26 cellular contexts compared by ENCODE assay signal in the genomic region with DNA sequence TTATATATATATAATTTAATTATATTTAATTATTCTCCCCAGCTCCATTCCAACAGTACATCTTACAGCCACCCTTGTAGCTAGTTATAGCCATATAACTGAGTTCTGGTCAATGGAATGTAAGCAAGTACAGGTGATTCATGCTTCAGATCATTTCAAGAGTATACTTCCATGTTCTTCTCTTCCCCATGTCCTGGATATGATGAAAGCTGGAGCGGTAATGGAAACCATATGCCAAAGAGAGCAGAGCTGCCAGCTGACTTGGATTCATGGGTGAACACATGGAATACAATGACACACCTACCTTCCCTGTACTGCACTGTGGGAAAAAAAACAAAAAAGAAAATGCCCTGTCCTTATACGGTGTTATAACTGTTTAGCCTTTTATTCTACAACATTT. TPM values are rescaled to one million over a fixed set of nuclear protein-coding genes. Genes with fewer than 3 reads are reported as not detected.
A peak's percentile ranks its signal among the peaks of the same experiment; 100 is the strongest.
DNase-seq lines count a peak whose midpoint lies in the region; ATAC-seq and TF ChIP-seq lines count a peak whose summit lies in the region.
"Had no signal": no experiment of that assay in that cellular context is flagged by ENCODE, and none has a peak within 500 bp of the region (broad histone marks: within the 10 kb centered on the region; RNA-seq: fewer than 3 reads in every experiment).

No MANE protein-coding gene starts in this region.

- no TSS peak for BruUV-seq in IMR-90 (replicated peaks; lab: Mats Ljungman, UMichigan)

- H3K14ac ChIP-seq in IMR-90 (replicated peaks; ENCODE audit: low read depth, low read length): no peak overlapping the region

- H4K8ac ChIP-seq in IMR-90 (ENCODE audit: low read depth in 2 of 2, low read length in 2 of 2): peak overlapping the region in 1 of 2 experiments; percentile 60; a peak in 2 of 4 replicates

- H4K20me1 ChIP-seq in IMR-90 (ENCODE audit: insufficient read depth, low read length): no peaks in the 10 kb centered on the region
- H4K20me1 ChIP-seq: BLaER1 had no signal

- no peak overlapping the region for H3K4me3 ChIP-seq in IMR-90 (ENCODE audit: insufficient read depth, low read depth, low read length)
- H3K4me3 ChIP-seq: BLaER1, coronary artery, left ventricle myocardium inferior, SJSA1, thoracic aorta, vagina had no signal

- H3K4me1 Mint-ChIP-seq in activated naive CD8-positive, alpha-beta T cell treated with anti-CD3 and anti-CD28 coated beads, Interleukin-2, amount 10 ng/mL, durations not matched to agents 7 days and 5 days: no peaks in the 10 kb centered on the region
- no peaks in the 10 kb centered on the region for H3K4me1 Mint-ChIP-seq in activated naive CD8-positive, alpha-beta T cell treated with anti-CD3 and anti-CD28 coated beads, Interleukin-2, amount 50 U/mL, for 24 hours

- no peaks in the 10 kb centered on the region for H3K27me3 ChIP-seq in IMR-90 (ENCODE audit: control insufficient read depth, insufficient read depth, low read length)
- H3K27me3 ChIP-seq: BLaER1, SJSA1, vagina had no signal

- no peak for TF ChIP-seq RAD21 in IMR-90 (IDR thresholded peaks at IDR 0.05; ENCODE audit: low read length)

- TF ChIP-seq POLR2A in IMR-90 (IDR thresholded peaks at IDR 0.05; ENCODE audit: low read depth, low read length): no peak

- no peaks in the 10 kb centered on the region for H3K9me1 ChIP-seq in IMR-90 (ENCODE audit: insufficient read depth, low read length)

- no peak overlapping the region for H3K9ac ChIP-seq in IMR-90 (ENCODE audit: low read depth, low read length)
- H3K9ac ChIP-seq: BLaER1 had no signal

- dilution Hi-C loops in IMR-90 (cut with HindIII; ENCODE audit: low sequenced_read_pairs, unreplicated experiment): no loop called here

- H3K36me3 Mint-ChIP-seq in activated naive CD8-positive, alpha-beta T cell treated with anti-CD3 and anti-CD28 coated beads, Interleukin-2, amount 10 ng/mL, durations not matched to agents 7 days and 5 days: peaks cover 14% of the 10 kb centered on the region
- peaks cover 32% of the 10 kb centered on the region for H3K36me3 Mint-ChIP-seq in activated naive CD8-positive, alpha-beta T cell treated with anti-CD3 and anti-CD28 coated beads, Interleukin-2, amount 50 U/mL, for 24 hours (ENCODE audit: low read depth)

- no peak overlapping the region for H4K5ac ChIP-seq in IMR-90 (ENCODE audit: low read depth, low read length)

- H3K9me3 ChIP-seq in IMR-90 (ENCODE audit: control insufficient read depth, insufficient read depth, low read length): peaks cover 2% of the 10 kb centered on the region; the same call in 1 of the 2 replicates
- H3K9me3 ChIP-seq: BLaER1, left ventricle myocardium inferior, SJSA1, thoracic aorta, vagina had no signal

- peaks cover 2% of the 10 kb centered on the region; the same call in 1 of the 2 replicates for H3K4me1 ChIP-seq in IMR-90 (ENCODE audit: control insufficient read depth, insufficient read depth, low read length)
- H3K4me1 ChIP-seq: BLaER1, SJSA1, vagina had no signal

- H2BK20ac ChIP-seq in IMR-90 (ENCODE audit: low read depth, low read length): peak overlapping the region; percentile 45; the same call in 1 of the 2 replicates

- no peak for TF ChIP-seq CTCF in IMR-90 (conservative IDR thresholded peaks at IDR 0.05; ENCODE audit: low read depth, low read length)

- POLR2A ChIA-PET in activated naive CD8-positive, alpha-beta T cell treated with anti-CD3 and anti-CD28 coated beads, Interleukin-2, amount 10 ng/mL, durations not matched to agents 7 days and 5 days (lab: Charles Lee): no interaction called here
- POLR2A ChIA-PET in IMR-90 (lab: Charles Lee; ENCODE audit: unreplicated experiment): interaction anchor here (0.9 kb wide), 1 partner anchor 11 kb away, joined by 5 read pairs; no protein-coding TSS in a partner anchor

- ATAC-seq in activated naive CD8-positive, alpha-beta T cell treated with anti-CD3 and anti-CD28 coated beads, Interleukin-2, amount 10 ng/mL, durations not matched to agents 7 days and 5 days (ENCODE audit: low read depth): no peak
- ATAC-seq in activated naive CD8-positive, alpha-beta T cell treated with anti-CD3 and anti-CD28 coated beads, Interleukin-2, amount 50 U/mL, for 24 hours: no peak
- peak; percentile 62 for ATAC-seq in IMR-90 (ENCODE audit: low read depth)
- ATAC-seq in HG03135 (IDR thresholded peaks at IDR 0.05; ENCODE audit: unreplicated experiment): no peak
- ATAC-seq: effector memory CD8-positive, alpha-beta T cell; sciatic nerve had no signal

- H3K27ac Mint-ChIP-seq in activated naive CD8-positive, alpha-beta T cell treated with anti-CD3 and anti-CD28 coated beads, Interleukin-2, amount 10 ng/mL, durations not matched to agents 7 days and 5 days: peak overlapping the region; percentile 37
- H3K27ac Mint-ChIP-seq in activated naive CD8-positive, alpha-beta T cell treated with anti-CD3 and anti-CD28 coated beads, Interleukin-2, amount 50 U/mL, for 24 hours: no peak overlapping the region
- H3K27ac Mint-ChIP-seq: activated naive CD4-positive, alpha-beta T cell treated with anti-CD3 and anti-CD28 coated beads for 36 hours; effector memory CD8-positive, alpha-beta T cell; progenitor cell of endocrine pancreas had no signal

- no peak overlapping the region for H2AK5ac ChIP-seq in IMR-90 (ENCODE audit: low read depth, low read length)

- H3K4me2 ChIP-seq in IMR-90 (ENCODE audit: low read depth, low read length): no peak overlapping the region
- H3K4me2 ChIP-seq: BLaER1 had no signal

- H2AFZ ChIP-seq in IMR-90 (replicated peaks; ENCODE audit: low read length, poor library complexity): no peak overlapping the region

- peaks cover 0 to 8% of the 10 kb centered on the region in 2 experiments; a peak in 3 of 4 replicates for H3K79me1 ChIP-seq in IMR-90 (ENCODE audit: low read depth in 1 of 2, low read length in 2 of 2)

- H2AK9ac ChIP-seq in IMR-90 (replicated peaks; ENCODE audit: low read depth, low read length, poor library complexity): no peak overlapping the region

- in situ Hi-C loops in IMR-90 (cut with MboI; ENCODE audit: low sequenced_read_pairs): loop anchor here (25.0 kb wide), 1 partner anchor 507 kb away; no protein-coding TSS in a partner anchor

- H3K56ac ChIP-seq in IMR-90 (ENCODE audit: extremely low read depth, insufficient read depth, low read length): no peak overlapping the region

- 0 out of 2 replicates have a peak overlapping the region, but pooled peaks have one; percentile 5 for H3K4ac ChIP-seq in IMR-90 (ENCODE audit: low read depth, low read length)

- no peaks in the 10 kb centered on the region for H3K27me3 Mint-ChIP-seq in activated naive CD8-positive, alpha-beta T cell treated with anti-CD3 and anti-CD28 coated beads, Interleukin-2, amount 10 ng/mL, durations not matched to agents 7 days and 5 days
- H3K27me3 Mint-ChIP-seq in activated naive CD8-positive, alpha-beta T cell treated with anti-CD3 and anti-CD28 coated beads, Interleukin-2, amount 50 U/mL, for 24 hours: no peaks in the 10 kb centered on the region
- H3K27me3 Mint-ChIP-seq: effector memory CD8-positive, alpha-beta T cell; progenitor cell of endocrine pancreas had no signal

- peak overlapping the region; percentile 96 for H2BK5ac ChIP-seq in IMR-90 (ENCODE audit: low read depth, low read length, poor library complexity, severe bottlenecking)

- H3K18ac ChIP-seq in IMR-90 (ENCODE audit: low read depth, low read length): peak overlapping the region; percentile 63; the same call in 1 of the 2 replicates

- H2BK120ac ChIP-seq in IMR-90 (ENCODE audit: low read depth, low read length): peak overlapping the region; percentile 38; the same call in 1 of the 2 replicates

- intact Hi-C loops in IMR-90 (cut with micrococcal nuclease): loop anchor here (5.0 kb wide), 1 partner anchor 57 kb away; the partner anchor contains the start of gene NFXL1

- H3K4me3 Mint-ChIP-seq in activated naive CD8-positive, alpha-beta T cell treated with anti-CD3 and anti-CD28 coated beads, Interleukin-2, amount 10 ng/mL, durations not matched to agents 7 days and 5 days: no peak overlapping the region
- no peak overlapping the region for H3K4me3 Mint-ChIP-seq in activated naive CD8-positive, alpha-beta T cell treated with anti-CD3 and anti-CD28 coated beads, Interleukin-2, amount 50 U/mL, for 24 hours
- H3K4me3 Mint-ChIP-seq: activated naive CD4-positive, alpha-beta T cell treated with anti-CD3 and anti-CD28 coated beads for 36 hours; effector memory CD8-positive, alpha-beta T cell had no signal

- peaks cover 3% of the 10 kb centered on the region; the same call in 1 of the 2 replicates for H3K36me3 ChIP-seq in IMR-90 (ENCODE audit: control insufficient read depth, insufficient read depth, low read length)
- H3K36me3 ChIP-seq: SJSA1, thoracic aorta, vagina had no signal

- WGBS in IMR-90 (ENCODE audit: extremely low coverage in 2 of 2, insufficient read length in 1 of 2), 2 experiments: no CpG with 5 or more reads among the region's 2 CpGs

- no peak overlapping the region for H3K23ac ChIP-seq in IMR-90 (ENCODE audit: low read depth, low read length)

- CTCF ChIA-PET in IMR-90 (lab: Yijun Ruan, JAX): no interaction called here

- no peak for DNase-seq in activated naive CD8-positive, alpha-beta T cell treated with anti-CD3 and anti-CD28 coated beads, Interleukin-2, amount 10 ng/mL, durations not matched to agents 7 days and 5 days
- DNase-seq in activated naive CD8-positive, alpha-beta T cell treated with anti-CD3 and anti-CD28 coated beads, Interleukin-2, amount 50 U/mL, for 24 hours: no peak
- peak; percentile 98 for DNase-seq in IMR-90
- peak; percentile 69 for DNase-seq in fibroblast of peridontal ligament (ENCODE audit: extremely low read depth)
- DNase-seq in SKM-1 (lab: John Stamatoyannopoulos, UW; ENCODE audit: unreplicated experiment): no peak
- no peak for DNase-seq in DMS79 treated with DMSO at 0.1 percent for 48 hours (lab: John Stamatoyannopoulos, UW)
- no peak for DNase-seq in NCI-H510A treated with DMSO at 0.1 percent for 48 hours (lab: John Stamatoyannopoulos, UW)
- DNase-seq: activated CD4-positive, alpha-beta T cell treated with anti-CD3 and anti-CD28 coated beads, Interleukin-2, amount 50 U/mL, for 48 hours; activated naive CD4-positive, alpha-beta T cell treated with anti-CD3 and anti-CD28 coated beads for 36 hours; DMS53; effector memory CD8-positive, alpha-beta T cell; left ventricle myocardium inferior; NCI-H1048; NCI-H1694 treated with DMSO at 0.1 percent for 48 hours; NCI-H526 treated with DMSO at 0.1 percent for 48 hours; stimulated activated naive CD4-positive, alpha-beta T cell had no signal

- peak overlapping the region; percentile 39; the same call in 1 of the 2 replicates for H3K27ac ChIP-seq in IMR-90 (ENCODE audit: insufficient read depth, low read length)
- H3K27ac ChIP-seq: BLaER1, coronary artery, HL-60, left ventricle myocardium inferior, SJSA1, thoracic aorta, vagina had no signal

- H3K9me3 Mint-ChIP-seq in activated naive CD8-positive, alpha-beta T cell treated with anti-CD3 and anti-CD28 coated beads, Interleukin-2, amount 10 ng/mL, durations not matched to agents 7 days and 5 days: no peaks in the 10 kb centered on the region
- no peaks in the 10 kb centered on the region for H3K9me3 Mint-ChIP-seq in activated naive CD8-positive, alpha-beta T cell treated with anti-CD3 and anti-CD28 coated beads, Interleukin-2, amount 50 U/mL, for 24 hours
- H3K9me3 Mint-ChIP-seq: activated naive CD4-positive, alpha-beta T cell treated with anti-CD3 and anti-CD28 coated beads for 36 hours; effector memory CD8-positive, alpha-beta T cell had no signal

- H4K91ac ChIP-seq in IMR-90 (ENCODE audit: insufficient read depth, low read depth, low read length): peak overlapping the region; percentile 14; the same call in 1 of the 2 replicates

- H2BK15ac ChIP-seq in IMR-90 (ENCODE audit: low read depth, low read length): no peak overlapping the region

RNA-seq across cellular contexts. Expression of gene CORIN, which starts 17.5 kb away (rescaled TPM):
- total RNA-seq in activated naive CD8-positive, alpha-beta T cell treated with anti-CD3 and anti-CD28 coated beads, Interleukin-2, amount 10 ng/mL, durations not matched to agents 7 days and 5 days: under 1 TPM; 0.37 to 0.39 TPM
- 15.6 and 20.3 TPM in 2 replicates for total RNA-seq in IMR-90 (2012; rRNA removed)
- 19.2 and 24.7 TPM in 2 replicates for polyA plus RNA-seq in IMR-90 (2012; rRNA removed)
- polyA plus RNA-seq in IMR-90 (2012; cell fraction: cytosol; rRNA removed): 12.7 and 13.8 TPM in 2 replicates
- polyA plus RNA-seq in IMR-90 (2012; cell fraction: nucleus; rRNA removed; ENCODE audit: low replicate concordance): 9.0 and 31.6 TPM in 2 replicates
- total RNA-seq: A172, SJSA1 had no signal

RNA-seq across cellular contexts. Expression of gene NFXL1, which starts 59.0 kb away (rescaled TPM):
- total RNA-seq in activated naive CD8-positive, alpha-beta T cell treated with anti-CD3 and anti-CD28 coated beads, Interleukin-2, amount 10 ng/mL, durations not matched to agents 7 days and 5 days: 10 to 100 TPM; 10.3 TPM
- total RNA-seq in IMR-90 (2012; rRNA removed): 21.9 and 23.1 TPM in 2 replicates
- polyA plus RNA-seq in IMR-90 (2012; rRNA removed): 11.7 and 13.9 TPM in 2 replicates
- 3.6 and 5.1 TPM in 2 replicates for polyA plus RNA-seq in IMR-90 (2012; cell fraction: cytosol; rRNA removed)
- 10.4 and 59.6 TPM in 2 replicates for polyA plus RNA-seq in IMR-90 (2012; cell fraction: nucleus; rRNA removed; ENCODE audit: low replicate concordance)

Comparison
In these comparisons a context has a peak if more than half of its experiments do, and no peak if none do; other contexts are left out.
1. DNase-seq: peak in IMR-90 (single experiment) and fibroblast of peridontal ligament (single experiment); none in activated naive CD8-positive, alpha-beta T cell treated with anti-CD3 and anti-CD28 coated beads, Interleukin-2, amount 10 ng/mL, durations not matched to agents 7 days and 5 days (single experiment), activated naive CD8-positive, alpha-beta T cell treated with anti-CD3 and anti-CD28 coated beads, Interleukin-2, amount 50 U/mL, for 24 hours (single experiment), SKM-1 (single experiment), DMS79 treated with DMSO at 0.1 percent for 48 hours (single experiment) and NCI-H510A treated with DMSO at 0.1 percent for 48 hours (single experiment).
2. RNA of gene CORIN, which starts 17.5 kb away (total RNA-seq): 15.6 to 20.3 TPM in IMR-90; 0.37 to 0.39 TPM in activated naive CD8-positive, alpha-beta T cell treated with anti-CD3 and anti-CD28 coated beads, Interleukin-2, amount 10 ng/mL, durations not matched to agents 7 days and 5 days; every median in the first group is over 10 times any median in the second.